In the genomic region with DNA sequence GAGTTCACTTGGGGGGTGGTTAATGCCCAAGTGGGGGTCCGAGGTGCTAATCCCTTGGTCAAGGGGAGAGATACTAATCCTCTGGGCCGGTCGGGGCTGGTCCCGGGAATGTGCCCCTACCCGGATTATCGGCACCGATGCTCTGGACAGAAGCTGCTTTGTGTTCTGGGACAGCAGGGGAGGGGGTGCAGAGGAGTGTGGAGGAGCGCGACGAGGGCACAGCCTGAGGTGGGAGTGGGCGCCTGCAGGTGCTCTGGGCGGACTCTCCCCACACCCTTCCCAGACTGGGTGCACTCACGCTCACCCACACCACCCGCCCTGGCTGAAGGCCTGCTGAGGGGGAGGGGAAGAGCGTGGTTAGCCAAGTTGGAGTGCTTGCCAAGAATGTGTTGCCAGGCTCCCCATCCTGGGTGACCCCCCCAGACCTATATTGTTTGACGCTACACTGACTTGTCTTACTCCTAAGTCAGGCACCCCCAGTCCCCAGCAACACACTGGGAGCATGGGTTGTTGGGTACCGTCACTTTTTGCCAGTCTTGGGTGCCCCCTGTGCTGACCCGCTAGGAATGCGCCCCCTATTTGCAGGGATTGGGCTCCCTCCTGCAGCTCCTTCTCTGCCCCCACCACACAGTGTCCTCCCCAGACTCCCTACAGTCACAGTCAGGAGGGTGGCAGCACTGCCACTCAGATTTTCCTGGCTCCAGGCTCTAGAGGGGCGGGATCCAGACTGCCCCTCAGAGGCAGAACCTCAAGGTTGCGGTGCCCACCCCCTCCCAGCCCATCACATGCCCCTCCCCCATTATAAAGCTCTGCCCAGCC, we compare ENCODE assay signal across 7 cellular contexts. TPM values are rescaled to one million over a fixed set of nuclear protein-coding genes. Genes with fewer than 3 reads are reported as not detected.
DNase-seq lines count a peak whose midpoint lies in the region; ATAC-seq lines count a peak whose summit lies in the region.

No MANE protein-coding gene starts in this region.

- peak overlapping the region; percentile 94 for H3K4me2 ChIP-seq in skeletal muscle satellite cell (ENCODE audit: low read length)

- peaks cover 17% of the 10 kb centered on the region for H3K36me3 ChIP-seq in skeletal muscle satellite cell (ENCODE audit: insufficient read depth, low read length)

- peak overlapping the region; percentile 81 for H3K4me3 ChIP-seq in Jurkat, Clone E6-1 (ENCODE audit: low read length)
- H3K4me3 ChIP-seq in iPS-11a (ENCODE audit: low read depth, low read length) (peak overlapping the region; percentile 62), skeletal muscle satellite cell (ENCODE audit: low read length) (peak overlapping the region; percentile 87)

- no peaks in the 10 kb centered on the region for H3K27me3 ChIP-seq in skeletal muscle satellite cell (ENCODE audit: control insufficient read depth, insufficient read depth, low read length)

- H3K9me3 Mint-ChIP-seq in activated naive CD8-positive, alpha-beta T cell (ENCODE audit: low read depth), result no peaks in the 10 kb centered on the region

- no peaks in the 10 kb centered on the region for H3K36me3 Mint-ChIP-seq in activated naive CD8-positive, alpha-beta T cell

- no peaks in the 10 kb centered on the region for H3K9me3 ChIP-seq in skeletal muscle satellite cell (replicated peaks; ENCODE audit: low read length)

- DNase-seq in EL (peak; percentile 60), posterior vena cava (ENCODE audit: low spot score) (no peak)
- DNase-seq in Jurkat, Clone E6-1 (ENCODE audit: low read depth, low spot score), result no peak

- intact Hi-C loops in posterior vena cava (cut with DNase I), result no loop called here

- peaks cover 49% of the 10 kb centered on the region for H3K4me1 ChIP-seq in skeletal muscle satellite cell (ENCODE audit: control insufficient read depth, insufficient read depth, low read length)

- ATAC-seq in HG03342 (IDR thresholded peaks at IDR 0.05; ENCODE audit: unreplicated experiment), result no peak

- no peak overlapping the region for H3K27ac Mint-ChIP-seq in activated naive CD8-positive, alpha-beta T cell

- H3K9ac ChIP-seq in skeletal muscle satellite cell (ENCODE audit: low read depth, low read length), result peak overlapping the region; percentile 82

- H3K27me3 Mint-ChIP-seq in activated naive CD8-positive, alpha-beta T cell, result no peaks in the 10 kb centered on the region

- H3K4me1 Mint-ChIP-seq in activated naive CD8-positive, alpha-beta T cell (ENCODE audit: low read depth), result peaks cover 20% of the 10 kb centered on the region

- H3K4me3 Mint-ChIP-seq in activated naive CD8-positive, alpha-beta T cell, result peak overlapping the region; percentile 84

RNA-seq across cellular contexts. Expression of gene SLC4A2, which starts 1.2 kb away (rescaled TPM):
- 71.3 TPM for polyA plus RNA-seq in Jurkat, Clone E6-1 (2012; ENCODE audit: insufficient read depth, insufficient read length)
- total RNA-seq in skeletal muscle satellite cell (2012; rRNA removed), result 54.8 and 77.8 TPM in 2 replicates
- total RNA-seq in posterior vena cava, result 100 to 1,000 TPM; 105 to 212 TPM

RNA-seq across cellular contexts. Expression of gene CDK5, which starts 2.9 kb away (rescaled TPM):
- 78.3 TPM for polyA plus RNA-seq in Jurkat, Clone E6-1 (2012; ENCODE audit: insufficient read depth, insufficient read length)
- total RNA-seq in skeletal muscle satellite cell (2012; rRNA removed), result 15.7 and 18.1 TPM in 2 replicates
- 1 to 10 TPM; 5.2 to 7.3 TPM for total RNA-seq in posterior vena cava

RNA-seq across cellular contexts. Expression of gene ASIC3, which starts 12.3 kb away (rescaled TPM):
- polyA plus RNA-seq in Jurkat, Clone E6-1 (2012; ENCODE audit: insufficient read depth, insufficient read length), result 7.9 TPM
- 0.22 TPM in 1 of 2 replicates, not detected in the other for total RNA-seq in skeletal muscle satellite cell (2012; rRNA removed)
- 1 to 10 TPM; 1.4 to 1.5 TPM for total RNA-seq in posterior vena cava

RNA-seq across cellular contexts. Expression of gene FASTK, which starts 20.0 kb away (rescaled TPM):
- polyA plus RNA-seq in Jurkat, Clone E6-1 (2012; ENCODE audit: insufficient read depth, insufficient read length), result 34.5 TPM
- 58.3 and 85.2 TPM in 2 replicates for total RNA-seq in skeletal muscle satellite cell (2012; rRNA removed)
- 10 to 100 TPM; 35.5 to 56.3 TPM for total RNA-seq in posterior vena cava

RNA-seq across cellular contexts. Expression of gene TMUB1, which starts 22.7 kb away (rescaled TPM):
- 24.7 TPM for polyA plus RNA-seq in Jurkat, Clone E6-1 (2012; ENCODE audit: insufficient read depth, insufficient read length)
- total RNA-seq in skeletal muscle satellite cell (2012; rRNA removed), result 18.8 and 25.1 TPM in 2 replicates
- 10 to 100 TPM; 27.4 to 27.7 TPM for total RNA-seq in posterior vena cava
